Comparison of ENCODE assay signal across 8 cellular contexts in genomic region chr5:34244281-34245031, GRCh38.
DNase-seq lines count a peak whose midpoint lies in the region; ATAC-seq lines count a peak whose summit lies in the region.
"Not testable (repeated sequence)": the region's sequence is repeated elsewhere in the genome, so short reads cannot be mapped to it uniquely, and the experiment has no call there.

No MANE protein-coding gene starts in this region.

- not testable (repeated sequence) for H3K79me1 ChIP-seq in mesenchymal stem cell (replicated peaks; ENCODE audit: low read length, poor library complexity, severe bottlenecking)

- DNase-seq in activated naive CD4-positive, alpha-beta T cell treated with anti-CD3 and anti-CD28 coated beads for 36 hours, result peak; percentile 85
- DNase-seq in fibroblast of gingiva (ENCODE audit: low read depth) (peak; percentile 59), mesenchymal stem cell (peak; percentile 58), aorta (peak; percentile 83 to 89)
- DNase-seq in stimulated activated CD4-positive, alpha-beta T cell treated with anti-CD3 and anti-CD28 coated beads, Interleukin-15, amount 100 ng/mL, for 24 hours, result peak; percentile 85

- 0% methylated on average over 1 of the region's 41 CpGs for WGBS in mesenchymal stem cell
- 0 to 1% methylated on average over 3 to 37 of the region's 41 CpGs for WGBS in aorta, 2 donors

- not testable (repeated sequence) for H4K91ac ChIP-seq in mesenchymal stem cell (ENCODE audit: low read length)

- H3K4me1 ChIP-seq in mesenchymal stem cell (ENCODE audit: control insufficient read depth, insufficient read depth, low read depth, low read length); aorta (ENCODE audit: control insufficient read depth in 1 of 2, insufficient read depth in 2 of 2, low read length in 2 of 2): not testable (repeated sequence)

- ATAC-seq in GM18511 (IDR thresholded peaks at IDR 0.05; ENCODE audit: unreplicated experiment) (peak; percentile 58), HG03280 (IDR thresholded peaks at IDR 0.05; ENCODE audit: unreplicated experiment) (peak; percentile 47)
- not testable (repeated sequence) for ATAC-seq in aorta (ENCODE audit: low FRiP score)

- H3K4me2 ChIP-seq in mesenchymal stem cell (ENCODE audit: low read length, poor library complexity, severe bottlenecking), result peak overlapping the region; percentile 43

- H3K9me3 ChIP-seq in mesenchymal stem cell (ENCODE audit: control insufficient read depth, low read length); aorta (ENCODE audit: control insufficient read depth, low read length): not testable (repeated sequence)

- not testable (repeated sequence) for H2BK15ac ChIP-seq in mesenchymal stem cell (ENCODE audit: low read depth, poor library complexity, severe bottlenecking)

- H2BK120ac ChIP-seq in mesenchymal stem cell (ENCODE audit: low read depth, low read length), result not testable (repeated sequence)

- H3K14ac ChIP-seq in mesenchymal stem cell (ENCODE audit: low read length in 2 of 2), result not testable (repeated sequence)

- H3K27ac Mint-ChIP-seq in T-helper 1 cell treated with Interleukin-12 subunit alpha and Interleukin-12 subunit beta and Interleukin-4 antibody, amounts not matched to agents 30 μg/mL and 1 μg/mL, for 36 hours, result peak overlapping the region; percentile 88
- peak overlapping the region; percentile 89 for H3K27ac Mint-ChIP-seq in activated naive CD4-positive, alpha-beta T cell treated with anti-CD3 and anti-CD28 coated beads for 36 hours

- H3K4me1 Mint-ChIP-seq in T-helper 1 cell treated with Interleukin-12 subunit alpha and Interleukin-12 subunit beta and Interleukin-4 antibody, amounts not matched to agents 30 μg/mL and 1 μg/mL, for 36 hours (ENCODE audit: low read depth), result not testable (repeated sequence)
- H3K4me1 Mint-ChIP-seq in activated naive CD4-positive, alpha-beta T cell treated with anti-CD3 and anti-CD28 coated beads for 36 hours (ENCODE audit: low read depth), result peaks cover 13% of the 10 kb centered on the region

- H4K8ac ChIP-seq in mesenchymal stem cell (ENCODE audit: low read length), result not testable (repeated sequence)

- H3K27me3 Mint-ChIP-seq in T-helper 1 cell treated with Interleukin-12 subunit alpha and Interleukin-12 subunit beta and Interleukin-4 antibody, amounts not matched to agents 30 μg/mL and 1 μg/mL, for 36 hours (ENCODE audit: low read depth); activated naive CD4-positive, alpha-beta T cell treated with anti-CD3 and anti-CD28 coated beads for 36 hours (ENCODE audit: low read depth): not testable (repeated sequence)

- H2BK5ac ChIP-seq in mesenchymal stem cell (ENCODE audit: low read depth, low read length, poor library complexity, severe bottlenecking), result not testable (repeated sequence)

- not testable (repeated sequence) for H2AFZ ChIP-seq in mesenchymal stem cell (ENCODE audit: low read depth, low read length)

- not testable (repeated sequence) for H3K27ac ChIP-seq in mesenchymal stem cell (ENCODE audit: low read length, poor library complexity, severe bottlenecking); aorta (ENCODE audit: low read depth in 1 of 2, low read length in 2 of 2)

- not testable (repeated sequence) for H3K36me3 ChIP-seq in mesenchymal stem cell (ENCODE audit: control insufficient read depth in 1 of 2, insufficient read depth in 2 of 2, low read depth in 1 of 2, low read length in 2 of 2); aorta (ENCODE audit: control insufficient read depth in 1 of 2, insufficient read depth in 2 of 2, low read length in 1 of 2)

- H3K18ac ChIP-seq in mesenchymal stem cell (ENCODE audit: low read depth in 1 of 2, low read length in 2 of 2), result not testable (repeated sequence)

- H3K4me3 ChIP-seq in mesenchymal stem cell (ENCODE audit: insufficient read depth in 1 of 2, low read depth in 1 of 2, low read length in 2 of 2), result peak overlapping the region; percentile 46 to 56
- not testable (repeated sequence) for H3K4me3 ChIP-seq in aorta (ENCODE audit: low read length in 2 of 2)

- H3K9ac ChIP-seq in mesenchymal stem cell (ENCODE audit: low read length), result peak overlapping the region; percentile 26

- H3K4me3 Mint-ChIP-seq in T-helper 1 cell treated with Interleukin-12 subunit alpha and Interleukin-12 subunit beta and Interleukin-4 antibody, amounts not matched to agents 30 μg/mL and 1 μg/mL, for 36 hours, result peak overlapping the region; percentile 83
- peak overlapping the region; percentile 81 for H3K4me3 Mint-ChIP-seq in activated naive CD4-positive, alpha-beta T cell treated with anti-CD3 and anti-CD28 coated beads for 36 hours

- H3K23ac ChIP-seq in mesenchymal stem cell (ENCODE audit: low read length in 2 of 2), result not testable (repeated sequence)

- H3K9me3 Mint-ChIP-seq in T-helper 1 cell treated with Interleukin-12 subunit alpha and Interleukin-12 subunit beta and Interleukin-4 antibody, amounts not matched to agents 30 μg/mL and 1 μg/mL, for 36 hours; activated naive CD4-positive, alpha-beta T cell treated with anti-CD3 and anti-CD28 coated beads for 36 hours: not testable (repeated sequence)

- H2BK12ac ChIP-seq in mesenchymal stem cell (ENCODE audit: low read length in 2 of 2), result not testable (repeated sequence)

- H3K36me3 Mint-ChIP-seq in T-helper 1 cell treated with Interleukin-12 subunit alpha and Interleukin-12 subunit beta and Interleukin-4 antibody, amounts not matched to agents 30 μg/mL and 1 μg/mL, for 36 hours (ENCODE audit: low read depth); activated naive CD4-positive, alpha-beta T cell treated with anti-CD3 and anti-CD28 coated beads for 36 hours (ENCODE audit: low read depth): not testable (repeated sequence)

- intact Hi-C loops in activated naive CD4-positive, alpha-beta T cell treated with anti-CD3 and anti-CD28 coated beads for 36 hours (cut with micrococcal nuclease), result loop anchor here (10.0 kb wide), 1 partner anchor 240 kb away; the partner anchor contains the start of gene AMACR
- intact Hi-C loops in aorta (cut with DNase I), result not testable (repeated sequence)

- H3K4ac ChIP-seq in mesenchymal stem cell (ENCODE audit: low read depth in 1 of 2, low read length in 2 of 2), result not testable (repeated sequence)

- H2AK5ac ChIP-seq in mesenchymal stem cell (ENCODE audit: low read length, severe bottlenecking), result not testable (repeated sequence)

- not testable (repeated sequence) for H3K27me3 ChIP-seq in mesenchymal stem cell (ENCODE audit: control insufficient read depth in 1 of 2, insufficient read depth in 1 of 2, low read length in 2 of 2); aorta (ENCODE audit: control insufficient read depth in 1 of 2, insufficient read depth in 2 of 2, low read length in 1 of 2)

- CTCF ChIA-PET in activated naive CD4-positive, alpha-beta T cell treated with anti-CD3 and anti-CD28 coated beads for 36 hours (lab: Charles Lee), result not testable (repeated sequence)
